In genomic region chr5:121795511-121795910, GRCh38 we compare ENCODE assay signal across 23 cellular contexts. TPM values are rescaled to one million over a fixed set of nuclear protein-coding genes. Genes with fewer than 3 reads are reported as not detected.
"Had no signal": no experiment of that assay in that cellular context is flagged by ENCODE, and none has a peak within 500 bp of the region (broad histone marks: within the 10 kb centered on the region; RNA-seq: fewer than 3 reads in every experiment).

No MANE protein-coding gene starts in this region.

- H3K36me3 Mint-ChIP-seq: activated naive CD8-positive, alpha-beta T cell treated with anti-CD3 and anti-CD28 coated beads, Interleukin-2, amount 10 ng/mL, durations not matched to agents 7 days and 5 days; T-cell had no signal

- H3K4me1 ChIP-seq: adrenal gland had no signal

- H3K4me3 Mint-ChIP-seq: activated CD8-positive, alpha-beta T cell treated with anti-CD3 and anti-CD28 coated beads, Interleukin-2, amount 10 ng/mL, durations not matched to agents 7 days and 5 days; activated naive CD8-positive, alpha-beta T cell treated with anti-CD3 and anti-CD28 coated beads, Interleukin-2, amount 10 ng/mL, durations not matched to agents 7 days and 5 days; T-cell had no signal

- DNase-seq: activated CD4-positive, alpha-beta T cell treated with anti-CD3 and anti-CD28 coated beads for 4 hours; activated CD8-positive, alpha-beta memory T cell treated with anti-CD3 and anti-CD28 coated beads, Interleukin-2, amount 50 U/mL, for 48 hours; activated CD8-positive, alpha-beta T cell treated with anti-CD3 and anti-CD28 coated beads, Interleukin-2, amount 10 ng/mL, durations not matched to agents 7 days and 5 days; activated naive CD4-positive, alpha-beta T cell treated with anti-CD3 and anti-CD28 coated beads, Interleukin-2, amount 50 U/mL, for 16 hours; activated naive CD8-positive, alpha-beta T cell treated with anti-CD3 and anti-CD28 coated beads, Interleukin-2, amount 10 ng/mL, durations not matched to agents 7 days and 5 days; activated T-cell treated with anti-CD3 and anti-CD28 coated beads, Interleukin-2, amount 50 U/mL, for 1 hour; adrenal gland; anterior cingulate cortex; cerebellar nuclear complex; NCI-H1092; NCI-H1417; NCI-H1694; NCI-H2029; NCI-H2107; NCI-H510A treated with DMSO at 0.1 percent for 48 hours; PC-9; SIG-M5; T-cell; T-helper 2 cell had no signal

- H3K27ac ChIP-seq: adrenal gland, PC-9, SK-N-MC, VCaP had no signal

- H3K27me3 Mint-ChIP-seq: activated naive CD8-positive, alpha-beta T cell treated with anti-CD3 and anti-CD28 coated beads, Interleukin-2, amount 10 ng/mL, durations not matched to agents 7 days and 5 days; T-cell had no signal

- H3K27ac Mint-ChIP-seq: activated CD8-positive, alpha-beta T cell treated with anti-CD3 and anti-CD28 coated beads, Interleukin-2, amount 10 ng/mL, durations not matched to agents 7 days and 5 days; activated naive CD8-positive, alpha-beta T cell treated with anti-CD3 and anti-CD28 coated beads, Interleukin-2, amount 10 ng/mL, durations not matched to agents 7 days and 5 days; T-cell had no signal

- H3K4me3 ChIP-seq: adrenal gland, PC-9, SK-N-MC had no signal

- H3K36me3 ChIP-seq: adrenal gland had no signal

- H3K27me3 ChIP-seq: adrenal gland had no signal

- H3K9me3 Mint-ChIP-seq: activated naive CD8-positive, alpha-beta T cell treated with anti-CD3 and anti-CD28 coated beads, Interleukin-2, amount 10 ng/mL, durations not matched to agents 7 days and 5 days had no signal

- H2AFZ ChIP-seq: PC-9 had no signal

- H3K4me2 ChIP-seq: PC-9 had no signal

- H3K4me1 Mint-ChIP-seq: activated naive CD8-positive, alpha-beta T cell treated with anti-CD3 and anti-CD28 coated beads, Interleukin-2, amount 10 ng/mL, durations not matched to agents 7 days and 5 days; T-cell had no signal

RNA-seq across cellular contexts. Expression of gene FTMT, which starts 56.2 kb away (rescaled TPM):
- total RNA-seq: activated CD8-positive, alpha-beta T cell treated with anti-CD3 and anti-CD28 coated beads, Interleukin-2, amount 10 ng/mL, durations not matched to agents 7 days and 5 days; activated naive CD8-positive, alpha-beta T cell treated with anti-CD3 and anti-CD28 coated beads, Interleukin-2, amount 10 ng/mL, durations not matched to agents 7 days and 5 days; adrenal gland; cardiac septum; MCF 10A; PC-9; T-cell had no signal
- polyA plus RNA-seq: adrenal gland had no signal
